In genomic region chr15:63198315-63198714, GRCh38 we compare ENCODE assay signal across 14 cellular contexts. TPM values are rescaled to one million over a fixed set of nuclear protein-coding genes. Genes with fewer than 3 reads are reported as not detected.
DNase-seq lines count a peak whose midpoint lies in the region; ATAC-seq and TF ChIP-seq lines count a peak whose summit lies in the region.
"Had no signal": no experiment of that assay in that cellular context is flagged by ENCODE, and none has a peak within 500 bp of the region (broad histone marks: within the 10 kb centered on the region; RNA-seq: fewer than 3 reads in every experiment).

No MANE protein-coding gene starts in this region.

- POLR2A ChIA-PET in PC-3 (lab: Charles Lee; ENCODE audit: unreplicated experiment) = interaction anchor here (0.7 kb wide), 1 partner anchor 265 kb away, joined by 3 read pairs; no protein-coding TSS in a partner anchor

- H3K27me3 ChIP-seq in PC-3 (ENCODE audit: low read length) = no peaks in the 10 kb centered on the region
- no peaks in the 10 kb centered on the region for H3K27me3 ChIP-seq in MM.1S (replicated peaks; ENCODE audit: insufficient read depth, low read length)
- H3K27me3 ChIP-seq: SJSA1 had no signal

- H3K4me1 ChIP-seq in PC-3 (ENCODE audit: insufficient read depth, low read length) (peaks cover 56% of the 10 kb centered on the region), MM.1S (ENCODE audit: low read length) (peaks cover 12% of the 10 kb centered on the region)

- no peaks in the 10 kb centered on the region for H3K9me2 ChIP-seq in PC-3 (replicated peaks; ENCODE audit: low read length)
- H3K9me2 ChIP-seq in MM.1S (replicated peaks; ENCODE audit: insufficient read depth, low read length) = no peaks in the 10 kb centered on the region

- H3K27ac ChIP-seq in PC-3 (ENCODE audit: low read length) = peak overlapping the region; percentile 62
- H3K27ac ChIP-seq in MM.1S (ENCODE audit: low read length) = no peak overlapping the region
- H3K27ac ChIP-seq: epithelial cell of prostate had no signal

- BruUV-seq in PC-3 (replicated peaks; lab: Mats Ljungman, UMichigan) = no TSS peak

- H2AFZ ChIP-seq in PC-3 (ENCODE audit: low read length) = no peak overlapping the region
- no peak overlapping the region for H2AFZ ChIP-seq in MM.1S (ENCODE audit: low read length)

- DNase-seq in AG10803 (ENCODE audit: low read depth) (peak; percentile 43), HCEC 1CT (peak; percentile 59), PC-3 (no peak), fibroblast of the aortic adventitia (ENCODE audit: low read depth) (peak; percentile 85), MM.1S (no peak), omental fat pad (ENCODE audit: low spot score) (no peak)
- no peak for DNase-seq in activated CD4-positive, alpha-beta T cell treated with anti-CD3 and anti-CD28 coated beads, Interleukin-2, amount 50 U/mL, for 4 hours
- DNase-seq: caudate nucleus, Kasumi-1, NCI-H226 had no signal

- intact Hi-C loops in PC-3 (cut with micrococcal nuclease) = loop anchor here (2.0 to 10.0 kb wide), 2 partner anchors 38 to 74 kb away; partner anchors contain the start of gene LACTB

- H3K79me2 ChIP-seq in PC-3 (ENCODE audit: low read length) (peaks cover 43% of the 10 kb centered on the region), MM.1S (ENCODE audit: low read length) (peaks cover 80% of the 10 kb centered on the region)

- H3K9ac ChIP-seq in PC-3 (ENCODE audit: low read length) (no peak overlapping the region), MM.1S (ENCODE audit: low read length) (no peak overlapping the region)

- ATAC-seq in PC-3 = peak; percentile 8
- no peak for ATAC-seq in GM19035 (IDR thresholded peaks at IDR 0.05; ENCODE audit: unreplicated experiment)
- ATAC-seq in omental fat pad (ENCODE audit: low FRiP score) = no peak
- ATAC-seq: stimulated activated memory B cell treated with anti-CD40 and anti-IgM and Interleukin-4, amounts not matched to agents 10 μg/mL and 1 μg/mL and 100 μg/mL, for 72 hours had no signal

- H3F3A ChIP-seq in PC-3 (ENCODE audit: low read length, unreplicated experiment) = no peaks in the 10 kb centered on the region
- peaks cover 2% of the 10 kb centered on the region; the same call in 1 of the 2 replicates for H3F3A ChIP-seq in MM.1S (ENCODE audit: insufficient read depth, low read length)

- CTCF ChIA-PET in PC-3 (lab: Charles Lee) = no interaction called here

- no peak overlapping the region for H3K4me3 ChIP-seq in AG10803 (ENCODE audit: low read length)
- peak overlapping the region; percentile 2; the same call in 1 of the 2 replicates for H3K4me3 ChIP-seq in PC-3 (ENCODE audit: low read length)
- H3K4me3 ChIP-seq in fibroblast of the aortic adventitia (ENCODE audit: low read depth, low read length) = no peak overlapping the region
- no peak overlapping the region for H3K4me3 ChIP-seq in MM.1S (ENCODE audit: low read length)
- H3K4me3 ChIP-seq: SJSA1 had no signal

- no peaks in the 10 kb centered on the region for H4K20me1 ChIP-seq in PC-3 (ENCODE audit: low read length)
- H4K20me1 ChIP-seq in MM.1S (ENCODE audit: insufficient read depth, low read length) = no peaks in the 10 kb centered on the region

- H3K36me3 ChIP-seq in PC-3 (ENCODE audit: low read depth, low read length) (no peaks in the 10 kb centered on the region), MM.1S (replicated peaks; ENCODE audit: insufficient read depth, low read length) (no peaks in the 10 kb centered on the region)

- H3K4me2 ChIP-seq in PC-3 (ENCODE audit: low read length) (peak overlapping the region; percentile 64), MM.1S (ENCODE audit: low read depth, low read length) (no peak overlapping the region)

- no peaks in the 10 kb centered on the region for H3K9me3 ChIP-seq in PC-3 (ENCODE audit: low read length)
- no peaks in the 10 kb centered on the region for H3K9me3 ChIP-seq in MM.1S (replicated peaks; ENCODE audit: insufficient read depth, low read length)
- H3K9me3 ChIP-seq: SJSA1 had no signal

- no peak for TF ChIP-seq CTCF in AG10803 (conservative IDR thresholded peaks at IDR 0.05; ENCODE audit: low read length)
- no peak for TF ChIP-seq CTCF in PC-3 (conservative IDR thresholded peaks at IDR 0.05; ENCODE audit: low read depth, low read length)
- TF ChIP-seq CTCF in fibroblast of the aortic adventitia (IDR thresholded peaks at IDR 0.05; ENCODE audit: insufficient read depth, low read length) = peak; percentile 9
- no peak for TF ChIP-seq CTCF in MM.1S (IDR thresholded peaks at IDR 0.05; ENCODE audit: low read length)
- TF ChIP-seq CTCF in omental fat pad (IDR thresholded peaks at IDR 0.05) = no peak

RNA-seq across cellular contexts. Expression of gene RAB8B, which starts 8.9 kb away (rescaled TPM):
- total RNA-seq in PC-3 (2014; rRNA removed) = 6.2 and 8.5 TPM in 2 replicates
- 25.3 and 84.1 TPM in 2 replicates for total RNA-seq in fibroblast of the aortic adventitia (ENCODE audit: low replicate concordance)
- 10 to 100 TPM; 36.0 to 55.4 (median 50.0) TPM for total RNA-seq in omental fat pad

RNA-seq across cellular contexts. Expression of gene RPS27L, which starts 41.0 kb away (rescaled TPM):
- total RNA-seq in PC-3 (2014; rRNA removed) (33.9 and 48.5 TPM in 2 replicates), fibroblast of the aortic adventitia (ENCODE audit: low replicate concordance) (92.0 and 193 TPM in 2 replicates), omental fat pad (100 to 1,000 TPM in 1 of 4 donors, 10 to 100 TPM in 3; 71.3 to 107 (median 83.2) TPM)

Comparison
In these comparisons a context has a peak if more than half of its experiments do, and no peak if none do; other contexts are left out.
1. DNase-seq: peak in AG10803 (single experiment), HCEC 1CT (single experiment) and fibroblast of the aortic adventitia (single experiment); none in PC-3 (single experiment), MM.1S (single experiment), activated CD4-positive, alpha-beta T cell treated with anti-CD3 and anti-CD28 coated beads, Interleukin-2, amount 50 U/mL, for 4 hours (0 of 2) and omental fat pad (single experiment).